ENCODE assay signal across 21 cellular contexts in the genomic region with DNA sequence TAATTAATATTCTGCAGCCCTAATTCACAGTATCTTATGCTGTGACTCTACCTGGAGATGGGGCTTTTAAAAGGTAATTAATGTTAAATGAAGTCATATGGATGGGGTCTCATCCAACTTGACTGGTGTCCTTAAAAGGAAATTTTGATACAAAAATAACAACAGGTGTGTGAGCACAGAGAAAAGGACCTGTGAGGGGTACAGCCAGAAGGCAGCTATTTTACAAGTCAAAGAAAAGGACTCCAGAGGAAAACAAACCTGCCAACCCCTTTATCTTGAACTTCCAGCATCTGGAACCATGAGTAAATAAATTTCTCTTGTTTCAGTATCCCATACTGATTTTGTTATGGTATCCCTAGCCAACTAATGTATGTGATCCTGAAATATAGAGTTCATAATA.
"Had no signal": no experiment of that assay in that cellular context is flagged by ENCODE, and none has a peak within 500 bp of the region (broad histone marks: within the 10 kb centered on the region; RNA-seq: fewer than 3 reads in every experiment).

No MANE protein-coding gene starts in this region.

- DNase-seq: KBM-7, MG63, NCI-H1092, NCI-H1105 treated with DMSO at 0.1 percent for 48 hours, NCI-H1417 treated with DMSO at 0.1 percent for 48 hours, NCI-H146, NCI-H1694 treated with DMSO at 0.1 percent for 48 hours, NCI-H1930, NCI-H2081, NCI-H2107, NCI-H226, NCI-H446, NCI-H510A, NCI-H524 treated with DMSO at 0.1 percent for 48 hours, NCI-H69, NCI-H774, Right ventricle myocardium superior, RPMI8226, SIG-M5 had no signal

- H3K36me3 ChIP-seq: MG63, SJSA1 had no signal

- H3K9me3 ChIP-seq: SJSA1 had no signal

- H3K4me3 ChIP-seq: MG63, SJSA1, SK-N-MC had no signal

- H3K27ac ChIP-seq: SJSA1, SK-N-MC had no signal

- H3K27me3 ChIP-seq: MG63, SJSA1 had no signal
